ENCODE assay signal across 7 cellular contexts in genomic region chr16:26742040-26742439, GRCh38.
"Had no signal": no experiment of that assay in that cellular context is flagged by ENCODE, and none has a peak within 500 bp of the region (broad histone marks: within the 10 kb centered on the region; RNA-seq: fewer than 3 reads in every experiment).

No MANE protein-coding gene starts in this region.

- H3K4me1 Mint-ChIP-seq: IgD-negative memory B cell had no signal

- H3K27ac ChIP-seq: HL-60 had no signal

- ATAC-seq: HepG2, K562 had no signal

- H3K4me3 Mint-ChIP-seq: IgD-negative memory B cell had no signal

- H3K36me3 Mint-ChIP-seq: IgD-negative memory B cell had no signal

- DNase-seq: IMR-90, KBM-7, KG1 had no signal

- H3K27ac Mint-ChIP-seq: IgD-negative memory B cell had no signal

- H3K4me3 ChIP-seq: K562 had no signal
